ENCODE assay signal across 19 cellular contexts in the genomic region with DNA sequence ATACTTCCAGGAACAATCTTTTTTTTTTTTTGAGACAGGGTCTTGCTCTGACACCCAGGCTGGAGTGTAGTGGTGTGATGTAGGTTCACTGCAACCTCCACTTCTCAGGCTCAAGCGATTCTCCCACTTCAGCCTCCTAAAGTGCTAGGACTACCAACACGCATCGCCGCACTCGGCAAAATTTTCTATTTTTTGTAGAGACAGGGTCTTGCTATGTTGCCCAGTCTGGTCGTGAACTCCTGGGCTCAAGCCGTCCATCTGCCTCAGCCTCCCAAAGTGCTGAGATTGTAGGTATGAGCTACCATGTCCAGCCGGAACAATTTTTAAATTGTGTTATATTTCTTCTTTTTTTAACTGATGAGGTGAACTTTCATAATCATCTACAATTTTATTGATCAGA. TPM values are rescaled to one million over a fixed set of nuclear protein-coding genes. Genes with fewer than 3 reads are reported as not detected.
DNase-seq lines count a peak whose midpoint lies in the region; ATAC-seq, FAIRE-seq and TF ChIP-seq lines count a peak whose summit lies in the region.
"Had no signal": no experiment of that assay in that cellular context is flagged by ENCODE, and none has a peak within 500 bp of the region (broad histone marks: within the 10 kb centered on the region; RNA-seq: fewer than 3 reads in every experiment).

No MANE protein-coding gene starts in this region.

- no peaks in the 10 kb centered on the region for H3K9me3 Mint-ChIP-seq in activated naive CD4-positive, alpha-beta T cell treated with anti-CD3 and anti-CD28 coated beads, Interleukin-2, amount 10 ng/mL, durations not matched to agents 7 days and 5 days
- no peaks in the 10 kb centered on the region for H3K9me3 Mint-ChIP-seq in T-cell

- no peak overlapping the region for H2BK120ac ChIP-seq in mesendoderm (ENCODE audit: low read depth, low read length)

- no peak overlapping the region for H3K4ac ChIP-seq in mesendoderm (ENCODE audit: low read depth, low read length)

- no peak for DNase-seq in activated naive CD4-positive, alpha-beta T cell treated with anti-CD3 and anti-CD28 coated beads, Interleukin-2, amount 10 ng/mL, durations not matched to agents 7 days and 5 days
- DNase-seq in activated naive CD4-positive, alpha-beta T cell treated with Interleukin-2 at 50 U/mL for 16 hours = no peak
- DNase-seq in T-cell (no peak), HepG2 (ENCODE audit: low spot score) (no peak), mesendoderm (no peak), GF-D8 (lab: John Stamatoyannopoulos, UW) (no peak), prostate gland (ENCODE audit: low spot score) (no peak)
- no peak for DNase-seq in activated CD4-positive, CD25-positive, alpha-beta regulatory T cell treated with anti-CD3 and anti-CD28 coated beads, Interleukin-2, amount 50 U/mL, for 72 hours
- DNase-seq: 8988T, DND-41, GDM1, GOT3, NCI-H2171 treated with DMSO at 0.1 percent for 48 hours, NCI-H82, SIG-M5 had no signal

- no peak overlapping the region for H3K4me3 ChIP-seq in HepG2 (replicated peaks in 1 of 3; ENCODE audit: insufficient read depth in 1 of 3, low read depth in 2 of 3, low read length in 3 of 3)
- no peak overlapping the region for H3K4me3 ChIP-seq in mesendoderm (ENCODE audit: low read length)
- H3K4me3 ChIP-seq in prostate gland = no peak overlapping the region

- H4K5ac ChIP-seq in mesendoderm (ENCODE audit: low read length) = no peak overlapping the region

- no peak for TF ChIP-seq CTCF in HepG2 (CRISPR knock-in tag; IDR thresholded peaks at IDR 0.05)
- TF ChIP-seq CTCF in prostate gland (IDR thresholded peaks at IDR 0.05) = no peak

- H2BK5ac ChIP-seq in mesendoderm (ENCODE audit: low read length) = no peak overlapping the region

- peaks cover 21% of the 10 kb centered on the region for H3K36me3 Mint-ChIP-seq in activated naive CD4-positive, alpha-beta T cell treated with anti-CD3 and anti-CD28 coated beads, Interleukin-2, amount 10 ng/mL, durations not matched to agents 7 days and 5 days
- H3K36me3 Mint-ChIP-seq in T-cell = peaks cover 15% of the 10 kb centered on the region

- ATAC-seq in T-cell (replicated peaks in 1 of 4) (no peak), HepG2 (no peak)

- no peak overlapping the region for H3K4me2 ChIP-seq in HepG2 (ENCODE audit: low read depth, low read length)
- no peak overlapping the region for H3K4me2 ChIP-seq in mesendoderm (ENCODE audit: low read length)

- no peak overlapping the region for H3K56ac ChIP-seq in mesendoderm (ENCODE audit: low read length)

- no peak overlapping the region for H2BK15ac ChIP-seq in mesendoderm (replicated peaks; ENCODE audit: low read depth)

- no peaks in the 10 kb centered on the region for H3K27me3 Mint-ChIP-seq in activated naive CD4-positive, alpha-beta T cell treated with anti-CD3 and anti-CD28 coated beads, Interleukin-2, amount 10 ng/mL, durations not matched to agents 7 days and 5 days
- H3K27me3 Mint-ChIP-seq in T-cell = no peaks in the 10 kb centered on the region

- H3K36me3 ChIP-seq in HepG2 (replicated peaks in 1 of 2; ENCODE audit: control insufficient read depth in 1 of 2, insufficient read depth in 2 of 2, low read length in 2 of 2) = peaks cover 14 to 33% of the 10 kb centered on the region in 2 experiments; a peak in 4 of 5 replicates
- H3K36me3 ChIP-seq in mesendoderm (ENCODE audit: control insufficient read depth, insufficient read depth, low read length) = peaks cover 2% of the 10 kb centered on the region
- H3K36me3 ChIP-seq in prostate gland = no peaks in the 10 kb centered on the region

- H3K4me1 Mint-ChIP-seq in activated naive CD4-positive, alpha-beta T cell treated with anti-CD3 and anti-CD28 coated beads, Interleukin-2, amount 10 ng/mL, durations not matched to agents 7 days and 5 days = peaks cover 24% of the 10 kb centered on the region
- peaks cover 21 to 29% (median 27%) of the 10 kb centered on the region in 3 donors for H3K4me1 Mint-ChIP-seq in T-cell

- H3K79me1 ChIP-seq in mesendoderm (ENCODE audit: low read length) = peaks cover 17% of the 10 kb centered on the region

- H4K8ac ChIP-seq in mesendoderm (ENCODE audit: low read depth, low read length) = no peak overlapping the region

- POLR2A ChIA-PET in T-cell (lab: Charles Lee) (interaction anchor here in 1 of 2 donors (0.7 kb wide), 1 partner anchor 850 kb away, joined by 3 read pairs; no protein-coding TSS in a partner anchor), HepG2 (lab: Yijun Ruan, JAX) (no interaction called here)

- H3K4me3 Mint-ChIP-seq in activated naive CD4-positive, alpha-beta T cell treated with anti-CD3 and anti-CD28 coated beads, Interleukin-2, amount 10 ng/mL, durations not matched to agents 7 days and 5 days = no peak overlapping the region
- H3K4me3 Mint-ChIP-seq in T-cell = peak overlapping the region in 2 of 3 donors; percentile 31 to 36
- H3K4me3 Mint-ChIP-seq: CD14-positive monocyte had no signal

- no peaks in the 10 kb centered on the region for H3K9me3 ChIP-seq in HepG2 (ENCODE audit: low read length)
- H3K9me3 ChIP-seq in prostate gland = no peaks in the 10 kb centered on the region

- H3K27ac ChIP-seq in HepG2 (ENCODE audit: extremely low read length, insufficient read depth, low read length) (no peak overlapping the region), mesendoderm (ENCODE audit: low read depth, low read length) (no peak overlapping the region), prostate gland (no peak overlapping the region)

- intact Hi-C loops in HepG2 (cut with micrococcal nuclease; ENCODE audit: unreplicated experiment) = no loop called here
- intact Hi-C loops in prostate gland (cut with DNase I) = no loop called here

- H3K27me3 ChIP-seq in HepG2 (ENCODE audit: control insufficient read depth in 1 of 2, insufficient read depth in 2 of 2, low read length in 2 of 2) = no peaks in the 10 kb centered on the region; a peak in 1 of 5 replicates
- H3K27me3 ChIP-seq in mesendoderm (ENCODE audit: insufficient read depth, low read length, poor library complexity) = no peaks in the 10 kb centered on the region
- H3K27me3 ChIP-seq in prostate gland (replicated peaks; ENCODE audit: insufficient read depth) = no peaks in the 10 kb centered on the region

- no peak for TF ChIP-seq POLR2A in HepG2 (IDR thresholded peaks at IDR 0.05; ENCODE audit: insufficient read depth in 1 of 2, low read depth in 2 of 2, low read length in 2 of 2)
- TF ChIP-seq POLR2A in prostate gland (IDR thresholded peaks at IDR 0.05) = no peak

- H3K9ac ChIP-seq in HepG2 (ENCODE audit: insufficient read depth, low read depth, low read length) = no peak overlapping the region
- no peak overlapping the region for H3K9ac ChIP-seq in mesendoderm (ENCODE audit: low read length)

- H3K27ac Mint-ChIP-seq in activated naive CD4-positive, alpha-beta T cell treated with anti-CD3 and anti-CD28 coated beads, Interleukin-2, amount 10 ng/mL, durations not matched to agents 7 days and 5 days = peak overlapping the region; percentile 77
- H3K27ac Mint-ChIP-seq in T-cell = no peak overlapping the region

- no peak overlapping the region for H2AK5ac ChIP-seq in mesendoderm (ENCODE audit: low read length)

- H3K18ac ChIP-seq in mesendoderm (ENCODE audit: low read length) = no peak overlapping the region

- CTCF ChIA-PET in activated naive CD4-positive, alpha-beta T cell treated with anti-CD3 and anti-CD28 coated beads, Interleukin-2, amount 10 ng/mL, durations not matched to agents 7 days and 5 days (lab: Charles Lee) = no interaction called here
- CTCF ChIA-PET in T-cell (lab: Charles Lee) = no interaction called here
- CTCF ChIA-PET in HepG2 (lab: Yijun Ruan, JAX; ENCODE audit: low intra/inter-chr PET ratio, low total read pairs) = no interaction called here

- WGBS in HepG2 (ENCODE audit: low lambda C conversion rate) = 95% methylated on average over 8 of the region's 8 CpGs
- no CpG with 5 or more reads among the region's 8 CpGs for WGBS in mesendoderm (ENCODE audit: extremely low coverage, insufficient coverage, low lambda C conversion rate)
- 97% methylated on average over 8 of the region's 8 CpGs for WGBS in prostate gland

- no TSS peak for BruUV-seq in HepG2 (replicated peaks; lab: Mats Ljungman, UMichigan)

- FAIRE-seq in HepG2 (lab: Jason Lieb, UNC) = no peak
- FAIRE-seq: D721Med, RCC 7860 had no signal

- in situ Hi-C loops in HepG2 (cut with HindIII; ENCODE audit: extremely low pct_ligation_motif_present, low pct_unique_long_range_greater_than_20kb) = no loop called here

- no peak for TF ChIP-seq RAD21 in HepG2 (CRISPR knock-in tag; IDR thresholded peaks at IDR 0.05)

- no peak overlapping the region for H3K23ac ChIP-seq in mesendoderm (ENCODE audit: low read length)

- peaks cover 24% of the 10 kb centered on the region for H3K79me2 ChIP-seq in HepG2 (ENCODE audit: insufficient read depth, low read length)
- H3K79me2 ChIP-seq in mesendoderm (ENCODE audit: control insufficient read depth, insufficient read depth, low read length) = peaks cover 14% of the 10 kb centered on the region

- H3K4me1 ChIP-seq in HepG2 (ENCODE audit: insufficient read depth, low read length) (peaks cover 19% of the 10 kb centered on the region), mesendoderm (ENCODE audit: control insufficient read depth, low read depth, low read length) (no peaks in the 10 kb centered on the region), prostate gland (replicated peaks) (peaks cover 6% of the 10 kb centered on the region)

- TF ChIP-seq EP300 in HepG2 (IDR thresholded peaks at IDR 0.05; ENCODE audit: low read depth in 2 of 2, low read length in 2 of 2) (no peak), HepG2 (CRISPR knock-in tag; IDR thresholded peaks at IDR 0.05; ENCODE audit: borderline replicate concordance) (no peak)

- peaks cover 9% of the 10 kb centered on the region for H4K20me1 ChIP-seq in HepG2 (ENCODE audit: insufficient read depth, low read length)

- no peak overlapping the region for H2AFZ ChIP-seq in HepG2 (ENCODE audit: low read length)

RNA-seq across cellular contexts. Expression of gene ZNF511, which starts 2.1 kb away (rescaled TPM):
- 10 to 100 TPM; 35.2 to 44.7 (median 36.8) TPM for total RNA-seq in T-cell
- 53.4 and 66.4 TPM in 2 replicates for total RNA-seq in HepG2 (2016; rRNA removed; fragmentation: Illumina TruSeq; extraction: Trizol)
- total RNA-seq in HepG2 (2016; cell fraction: cytosol; rRNA removed; fragmentation: Illumina TruSeq; extraction: Trizol; ENCODE audit: low read depth) = 127 and 151 TPM in 2 replicates
- total RNA-seq in HepG2 (2016; cell fraction: insoluble cytoplasmic fraction; rRNA removed; fragmentation: Illumina TruSeq; extraction: Trizol) = 45.9 and 63.3 TPM in 2 replicates
- 118 and 128 TPM in 2 replicates for total RNA-seq in HepG2 (2016; cell fraction: membrane; rRNA removed; fragmentation: Illumina TruSeq; extraction: Trizol)
- 24.0 and 36.2 TPM in 2 replicates for total RNA-seq in HepG2 (2016; cell fraction: nucleus; rRNA removed; fragmentation: Illumina TruSeq; extraction: Trizol)
- 35.6 and 37.0 TPM in 2 replicates for polyA plus RNA-seq in HepG2 (2011; rRNA removed)
- 27.9 and 34.4 TPM in 2 replicates for polyA plus RNA-seq in HepG2 (2011; cell fraction: cytosol; rRNA removed)
- polyA plus RNA-seq in HepG2 (2011; cell fraction: nucleus; rRNA removed) = 40.1 and 48.7 TPM in 2 replicates
- 30.0 and 30.3 TPM in 2 replicates for polyA plus RNA-seq in HepG2 (2012)
- polyA plus RNA-seq in HepG2 (2016; cell fraction: cytosol; fragmentation: Illumina TruSeq; extraction: Trizol; ENCODE audit: low read depth) = 150 and 156 TPM in 2 replicates
- polyA plus RNA-seq in HepG2 (2016; cell fraction: insoluble cytoplasmic fraction; fragmentation: Illumina TruSeq; extraction: Trizol; ENCODE audit: low read depth) = 57.9 and 63.8 TPM in 2 replicates
- 121 and 129 TPM in 2 replicates for polyA plus RNA-seq in HepG2 (2016; cell fraction: membrane; fragmentation: Illumina TruSeq; extraction: Trizol; ENCODE audit: low read depth)
- polyA plus RNA-seq in HepG2 (2016; cell fraction: nucleus; fragmentation: Illumina TruSeq; extraction: Trizol; ENCODE audit: insufficient read depth, low read depth) = 62.1 and 62.9 TPM in 2 replicates
- 48.5 and 63.6 TPM in 2 replicates for polyA minus RNA-seq in HepG2 (2011; rRNA and poly(A)+ RNA removed; ENCODE audit: low replicate concordance)
- polyA minus RNA-seq in HepG2 (2011; cell fraction: cytosol; rRNA and poly(A)+ RNA removed) = 11.6 and 21.1 TPM in 2 replicates
- polyA minus RNA-seq in HepG2 (2011; cell fraction: nucleus; rRNA and poly(A)+ RNA removed) = 13.3 and 16.2 TPM in 2 replicates
- polyA plus RNA-seq in mesendoderm (2013, experiment 1 of 2) = 29.7 TPM
- 31.2 TPM for polyA plus RNA-seq in mesendoderm (2013, experiment 2 of 2)
- 10 to 100 TPM; 52.8 to 57.6 TPM for total RNA-seq in prostate gland

RNA-seq across cellular contexts. Expression of gene TUBGCP2, which starts 2.1 kb away (rescaled TPM):
- 10 to 100 TPM; 64.5 to 80.8 (median 72.7) TPM for total RNA-seq in T-cell
- total RNA-seq in HepG2 (2016; rRNA removed; fragmentation: Illumina TruSeq; extraction: Trizol) = 34.5 and 44.1 TPM in 2 replicates
- 7.2 and 8.9 TPM in 2 replicates for total RNA-seq in HepG2 (2016; cell fraction: cytosol; rRNA removed; fragmentation: Illumina TruSeq; extraction: Trizol; ENCODE audit: low read depth)
- 37.9 and 41.1 TPM in 2 replicates for total RNA-seq in HepG2 (2016; cell fraction: insoluble cytoplasmic fraction; rRNA removed; fragmentation: Illumina TruSeq; extraction: Trizol)
- 17.0 and 24.0 TPM in 2 replicates for total RNA-seq in HepG2 (2016; cell fraction: membrane; rRNA removed; fragmentation: Illumina TruSeq; extraction: Trizol)
- 16.5 and 20.7 TPM in 2 replicates for total RNA-seq in HepG2 (2016; cell fraction: nucleus; rRNA removed; fragmentation: Illumina TruSeq; extraction: Trizol)
- polyA plus RNA-seq in HepG2 (2011; rRNA removed) = 21.3 and 22.6 TPM in 2 replicates
- polyA plus RNA-seq in HepG2 (2011; cell fraction: cytosol; rRNA removed) = 14.3 and 19.4 TPM in 2 replicates
- polyA plus RNA-seq in HepG2 (2011; cell fraction: nucleus; rRNA removed) = 51.6 and 62.8 TPM in 2 replicates
- polyA plus RNA-seq in HepG2 (2012) = 17.9 and 24.1 TPM in 2 replicates
- 4.7 and 4.8 TPM in 2 replicates for polyA plus RNA-seq in HepG2 (2016; cell fraction: cytosol; fragmentation: Illumina TruSeq; extraction: Trizol; ENCODE audit: low read depth)
- polyA plus RNA-seq in HepG2 (2016; cell fraction: insoluble cytoplasmic fraction; fragmentation: Illumina TruSeq; extraction: Trizol; ENCODE audit: low read depth) = 34.0 and 36.8 TPM in 2 replicates
- 8.5 and 11.7 TPM in 2 replicates for polyA plus RNA-seq in HepG2 (2016; cell fraction: membrane; fragmentation: Illumina TruSeq; extraction: Trizol; ENCODE audit: low read depth)
- polyA plus RNA-seq in HepG2 (2016; cell fraction: nucleus; fragmentation: Illumina TruSeq; extraction: Trizol; ENCODE audit: insufficient read depth, low read depth) = 51.1 and 52.9 TPM in 2 replicates
- polyA minus RNA-seq in HepG2 (2011; rRNA and poly(A)+ RNA removed; ENCODE audit: low replicate concordance) = 49.0 and 64.6 TPM in 2 replicates
- polyA minus RNA-seq in HepG2 (2011; cell fraction: cytosol; rRNA and poly(A)+ RNA removed) = 16.4 and 17.1 TPM in 2 replicates
- 29.6 and 40.8 TPM in 2 replicates for polyA minus RNA-seq in HepG2 (2011; cell fraction: nucleus; rRNA and poly(A)+ RNA removed)
- 33.5 TPM for polyA plus RNA-seq in mesendoderm (2013, experiment 1 of 2)
- 31.8 TPM for polyA plus RNA-seq in mesendoderm (2013, experiment 2 of 2)
- total RNA-seq in prostate gland = 10 to 100 TPM; 53.5 to 78.5 TPM

RNA-seq across cellular contexts. Expression of gene CALY, which starts 25.9 kb away (rescaled TPM):
- total RNA-seq in T-cell (1 to 10 TPM in 4 of 5 donors, under 1 TPM in 1; 0.68 to 5.1 (median 3.6) TPM), HepG2 (2016; rRNA removed; fragmentation: Illumina TruSeq; extraction: Trizol) (not detected in 2 replicates), prostate gland (1 to 10 TPM in 1 of 2 donors, not detected in 1; 9.4 TPM)
- not detected in 2 replicates for total RNA-seq in HepG2 (2016; cell fraction: cytosol; rRNA removed; fragmentation: Illumina TruSeq; extraction: Trizol; ENCODE audit: low read depth)
- not detected in 2 replicates for total RNA-seq in HepG2 (2016; cell fraction: insoluble cytoplasmic fraction; rRNA removed; fragmentation: Illumina TruSeq; extraction: Trizol)
- not detected in 2 replicates for total RNA-seq in HepG2 (2016; cell fraction: membrane; rRNA removed; fragmentation: Illumina TruSeq; extraction: Trizol)
- total RNA-seq in HepG2 (2016; cell fraction: nucleus; rRNA removed; fragmentation: Illumina TruSeq; extraction: Trizol) = not detected in 2 replicates
- polyA plus RNA-seq in HepG2 (2011; rRNA removed) = 0.08 and 0.21 TPM in 2 replicates
- 0.12 and 0.31 TPM in 2 replicates for polyA plus RNA-seq in HepG2 (2011; cell fraction: cytosol; rRNA removed)
- 0.50 and 0.55 TPM in 2 replicates for polyA plus RNA-seq in HepG2 (2011; cell fraction: nucleus; rRNA removed)
- polyA plus RNA-seq in HepG2 (2012) = 0.23 and 0.35 TPM in 2 replicates
- polyA plus RNA-seq in HepG2 (2016; cell fraction: cytosol; fragmentation: Illumina TruSeq; extraction: Trizol; ENCODE audit: low read depth) = not detected in 2 replicates
- not detected in 2 replicates for polyA plus RNA-seq in HepG2 (2016; cell fraction: insoluble cytoplasmic fraction; fragmentation: Illumina TruSeq; extraction: Trizol; ENCODE audit: low read depth)
- not detected in 2 replicates for polyA plus RNA-seq in HepG2 (2016; cell fraction: membrane; fragmentation: Illumina TruSeq; extraction: Trizol; ENCODE audit: low read depth)
- not detected in 2 replicates for polyA plus RNA-seq in HepG2 (2016; cell fraction: nucleus; fragmentation: Illumina TruSeq; extraction: Trizol; ENCODE audit: insufficient read depth, low read depth)
- polyA minus RNA-seq in HepG2 (2011; rRNA and poly(A)+ RNA removed; ENCODE audit: low replicate concordance) = 0.12 TPM in 1 of 2 replicates, not detected in the other
- polyA minus RNA-seq in HepG2 (2011; cell fraction: cytosol; rRNA and poly(A)+ RNA removed) = not detected in 2 replicates
- not detected in 2 replicates for polyA minus RNA-seq in HepG2 (2011; cell fraction: nucleus; rRNA and poly(A)+ RNA removed)
- polyA plus RNA-seq in mesendoderm (2013, experiment 1 of 2) = 0.51 TPM
- 0.35 TPM for polyA plus RNA-seq in mesendoderm (2013, experiment 2 of 2)
- polyA plus RNA-seq: CD14-positive monocyte had no signal

RNA-seq across cellular contexts. Expression of gene ADAM8, which starts 34.1 kb away (rescaled TPM):
- 100 to 1,000 TPM in 3 of 5 donors, 10 to 100 TPM in 2; 80.5 to 142 (median 107) TPM for total RNA-seq in T-cell
- total RNA-seq in HepG2 (2016; rRNA removed; fragmentation: Illumina TruSeq; extraction: Trizol) = 0.07 and 0.93 TPM in 2 replicates
- total RNA-seq in HepG2 (2016; cell fraction: cytosol; rRNA removed; fragmentation: Illumina TruSeq; extraction: Trizol; ENCODE audit: low read depth) = not detected in 2 replicates
- total RNA-seq in HepG2 (2016; cell fraction: insoluble cytoplasmic fraction; rRNA removed; fragmentation: Illumina TruSeq; extraction: Trizol) = 0.37 TPM in 1 of 2 replicates, not detected in the other
- 0.06 TPM in 1 of 2 replicates, not detected in the other for total RNA-seq in HepG2 (2016; cell fraction: membrane; rRNA removed; fragmentation: Illumina TruSeq; extraction: Trizol)
- total RNA-seq in HepG2 (2016; cell fraction: nucleus; rRNA removed; fragmentation: Illumina TruSeq; extraction: Trizol) = 0.34 and 0.50 TPM in 2 replicates
- polyA plus RNA-seq in HepG2 (2011; rRNA removed) = 0.24 and 0.65 TPM in 2 replicates
- 0.04 and 0.11 TPM in 2 replicates for polyA plus RNA-seq in HepG2 (2011; cell fraction: cytosol; rRNA removed)
- polyA plus RNA-seq in HepG2 (2011; cell fraction: nucleus; rRNA removed) = 4.2 and 6.4 TPM in 2 replicates
- polyA plus RNA-seq in HepG2 (2012) = 0.08 and 0.77 TPM in 2 replicates
- not detected in 2 replicates for polyA plus RNA-seq in HepG2 (2016; cell fraction: cytosol; fragmentation: Illumina TruSeq; extraction: Trizol; ENCODE audit: low read depth)
- not detected in 2 replicates for polyA plus RNA-seq in HepG2 (2016; cell fraction: insoluble cytoplasmic fraction; fragmentation: Illumina TruSeq; extraction: Trizol; ENCODE audit: low read depth)
- polyA plus RNA-seq in HepG2 (2016; cell fraction: membrane; fragmentation: Illumina TruSeq; extraction: Trizol; ENCODE audit: low read depth) = 0.06 TPM in 1 of 2 replicates, not detected in the other
- polyA plus RNA-seq in HepG2 (2016; cell fraction: nucleus; fragmentation: Illumina TruSeq; extraction: Trizol; ENCODE audit: insufficient read depth, low read depth) = 0.60 and 0.63 TPM in 2 replicates
- polyA minus RNA-seq in HepG2 (2011; rRNA and poly(A)+ RNA removed; ENCODE audit: low replicate concordance) = 0.06 and 2.8 TPM in 2 replicates
- polyA minus RNA-seq in HepG2 (2011; cell fraction: cytosol; rRNA and poly(A)+ RNA removed) = not detected in 2 replicates
- polyA minus RNA-seq in HepG2 (2011; cell fraction: nucleus; rRNA and poly(A)+ RNA removed) = 1.6 and 1.7 TPM in 2 replicates
- 0.27 TPM for polyA plus RNA-seq in mesendoderm (2013, experiment 1 of 2)
- polyA plus RNA-seq in mesendoderm (2013, experiment 2 of 2) = 0.28 TPM
- total RNA-seq in prostate gland = 1 to 10 TPM; 7.2 to 7.4 TPM

RNA-seq across cellular contexts. Expression of gene PRAP1, which starts 36.4 kb away (rescaled TPM):
- not detected for total RNA-seq in T-cell
- 22.4 and 48.2 TPM in 2 replicates for total RNA-seq in HepG2 (2016; rRNA removed; fragmentation: Illumina TruSeq; extraction: Trizol)
- 14.5 and 19.5 TPM in 2 replicates for total RNA-seq in HepG2 (2016; cell fraction: cytosol; rRNA removed; fragmentation: Illumina TruSeq; extraction: Trizol; ENCODE audit: low read depth)
- total RNA-seq in HepG2 (2016; cell fraction: insoluble cytoplasmic fraction; rRNA removed; fragmentation: Illumina TruSeq; extraction: Trizol) = 19.1 and 44.0 TPM in 2 replicates
- 12.8 and 15.9 TPM in 2 replicates for total RNA-seq in HepG2 (2016; cell fraction: membrane; rRNA removed; fragmentation: Illumina TruSeq; extraction: Trizol)
- total RNA-seq in HepG2 (2016; cell fraction: nucleus; rRNA removed; fragmentation: Illumina TruSeq; extraction: Trizol) = 39.5 and 48.3 TPM in 2 replicates
- polyA plus RNA-seq in HepG2 (2011; rRNA removed) = 20.8 and 26.7 TPM in 2 replicates
- polyA plus RNA-seq in HepG2 (2011; cell fraction: cytosol; rRNA removed) = 32.8 and 46.2 TPM in 2 replicates
- 13.6 and 16.7 TPM in 2 replicates for polyA plus RNA-seq in HepG2 (2011; cell fraction: nucleus; rRNA removed)
- polyA plus RNA-seq in HepG2 (2012) = 18.3 and 22.2 TPM in 2 replicates
- 25.2 and 25.3 TPM in 2 replicates for polyA plus RNA-seq in HepG2 (2016; cell fraction: cytosol; fragmentation: Illumina TruSeq; extraction: Trizol; ENCODE audit: low read depth)
- 31.2 and 35.2 TPM in 2 replicates for polyA plus RNA-seq in HepG2 (2016; cell fraction: insoluble cytoplasmic fraction; fragmentation: Illumina TruSeq; extraction: Trizol; ENCODE audit: low read depth)
- 21.3 and 23.0 TPM in 2 replicates for polyA plus RNA-seq in HepG2 (2016; cell fraction: membrane; fragmentation: Illumina TruSeq; extraction: Trizol; ENCODE audit: low read depth)
- 99.8 and 108 TPM in 2 replicates for polyA plus RNA-seq in HepG2 (2016; cell fraction: nucleus; fragmentation: Illumina TruSeq; extraction: Trizol; ENCODE audit: insufficient read depth, low read depth)
- 11.2 TPM in 1 of 2 replicates, not detected in the other for polyA minus RNA-seq in HepG2 (2011; rRNA and poly(A)+ RNA removed; ENCODE audit: low replicate concordance)
- 7.7 and 10.1 TPM in 2 replicates for polyA minus RNA-seq in HepG2 (2011; cell fraction: cytosol; rRNA and poly(A)+ RNA removed)
- polyA minus RNA-seq in HepG2 (2011; cell fraction: nucleus; rRNA and poly(A)+ RNA removed) = 2.6 and 4.7 TPM in 2 replicates
- 0.28 TPM for polyA plus RNA-seq in mesendoderm (2013, experiment 1 of 2)
- 0.35 TPM for polyA plus RNA-seq in mesendoderm (2013, experiment 2 of 2)
- 1 to 10 TPM in 1 of 2 donors, not detected in 1; 6.6 TPM for total RNA-seq in prostate gland
- total RNA-seq: NCI-H460 had no signal
- polyA plus RNA-seq: CD14-positive monocyte had no signal
